Comparison of ENCODE assay signal across 17 cellular contexts in the genomic region with DNA sequence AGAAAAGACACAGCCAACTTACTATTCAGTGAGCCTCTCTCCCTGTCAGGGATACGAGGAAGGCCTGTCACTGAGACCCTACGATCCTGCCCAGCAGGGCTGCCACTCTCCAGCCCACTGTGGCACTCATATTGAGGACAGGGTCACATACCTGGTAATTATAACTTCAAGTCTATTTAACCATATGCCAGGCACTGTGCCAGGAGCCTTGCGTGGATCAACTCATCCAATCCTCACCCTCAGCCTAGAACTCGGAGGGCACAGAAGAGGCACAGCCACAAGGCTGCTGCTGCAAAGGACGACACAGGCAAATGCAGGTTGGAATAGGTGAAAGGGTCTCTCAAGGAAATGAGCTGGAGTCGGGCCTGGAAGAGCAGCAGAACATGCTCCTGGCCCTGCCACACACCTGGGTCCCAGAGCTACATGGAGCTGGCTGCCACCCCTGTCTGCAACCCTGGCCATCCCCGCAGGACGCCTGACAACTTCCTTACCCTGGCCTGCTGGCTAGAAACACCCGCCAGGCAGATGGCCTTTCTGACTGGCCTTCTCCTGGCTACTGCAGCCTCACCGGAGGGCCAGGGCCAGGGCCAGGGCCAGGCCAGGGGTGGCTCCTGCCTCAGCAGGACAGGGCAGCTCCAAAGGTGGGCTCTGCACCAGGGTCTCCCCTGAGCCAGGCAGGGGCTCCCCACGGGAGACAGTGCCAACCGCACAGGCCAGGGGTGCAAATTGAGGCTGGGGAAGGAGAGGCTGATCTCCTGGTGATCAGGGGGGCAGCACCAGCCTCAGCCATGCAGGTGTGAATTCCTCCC. TPM values are rescaled to one million over a fixed set of nuclear protein-coding genes. Genes with fewer than 3 reads are reported as not detected.
DNase-seq lines count a peak whose midpoint lies in the region; ATAC-seq and TF ChIP-seq lines count a peak whose summit lies in the region.
"Had no signal": no experiment of that assay in that cellular context is flagged by ENCODE, and none has a peak within 500 bp of the region (broad histone marks: within the 10 kb centered on the region; RNA-seq: fewer than 3 reads in every experiment).

No MANE protein-coding gene starts in this region.

- no peak overlapping the region for H3K27ac Mint-ChIP-seq in endodermal cell
- H3K27ac Mint-ChIP-seq: B cell; CD4-positive, alpha-beta T cell; HFFc6 had no signal

- H3K9me3 ChIP-seq in left ventricle myocardium inferior (replicated peaks) = no peaks in the 10 kb centered on the region
- no peaks in the 10 kb centered on the region for H3K9me3 ChIP-seq in endodermal cell (ENCODE audit: control insufficient read depth, low read length)
- H3K9me3 ChIP-seq: MG63 had no signal

- peak; percentile 29 for DNase-seq in left ventricle myocardium superior
- DNase-seq in left ventricle myocardium inferior = no peak
- DNase-seq in NCI-H1694 treated with DMSO at 0.1 percent for 48 hours (lab: John Stamatoyannopoulos, UW) = peak; percentile 39
- peak; percentile 51 for DNase-seq in endodermal cell
- DNase-seq in medulla oblongata (ENCODE audit: extremely low spot score) = no peak
- DNase-seq: CD4-positive, alpha-beta T cell; HFFc6; KG1; MG63; NCI-H1092 treated with DMSO at 0.1 percent for 48 hours; NCI-H526; T-helper 1 cell had no signal

- H3K4me1 ChIP-seq in left ventricle myocardium inferior (peaks cover 1% of the 10 kb centered on the region), endodermal cell (ENCODE audit: control insufficient read depth, insufficient read depth, low read length) (peaks cover 8% of the 10 kb centered on the region)

- H3K27ac ChIP-seq in left ventricle myocardium inferior (replicated peaks) (no peak overlapping the region), endodermal cell (ENCODE audit: low read depth, low read length) (no peak overlapping the region)
- H3K27ac ChIP-seq: HL-60, SK-N-MC had no signal

- H3K9me3 Mint-ChIP-seq in endodermal cell = no peaks in the 10 kb centered on the region
- H3K9me3 Mint-ChIP-seq: CD4-positive, alpha-beta T cell; HFFc6 had no signal

- H3K4me3 Mint-ChIP-seq in endodermal cell = no peak overlapping the region
- H3K4me3 Mint-ChIP-seq: B cell; CD4-positive, alpha-beta T cell had no signal

- peaks cover 54% of the 10 kb centered on the region for H3K27me3 ChIP-seq in left ventricle myocardium inferior (ENCODE audit: low read depth)
- H3K27me3 ChIP-seq in endodermal cell (ENCODE audit: control insufficient read depth, insufficient read depth, low read length, poor library complexity, severe bottlenecking) = no peaks in the 10 kb centered on the region
- H3K27me3 ChIP-seq: MG63 had no signal

- peaks cover 2% of the 10 kb centered on the region for H3K4me1 Mint-ChIP-seq in endodermal cell

- peaks cover 3% of the 10 kb centered on the region for H3K27me3 Mint-ChIP-seq in endodermal cell (ENCODE audit: insufficient read depth)
- H3K27me3 Mint-ChIP-seq: B cell; CD4-positive, alpha-beta T cell had no signal

- H3K36me3 ChIP-seq in left ventricle myocardium inferior (no peaks in the 10 kb centered on the region), endodermal cell (ENCODE audit: control insufficient read depth, insufficient read depth, low read length) (no peaks in the 10 kb centered on the region)
- H3K36me3 ChIP-seq: MG63 had no signal

- 89 to 100% methylated on average over 4 to 12 of the region's 12 CpGs for WGBS in endodermal cell (ENCODE audit: insufficient coverage in 1 of 2, insufficient read length in 1 of 2), 2 experiments

- H3K4me3 ChIP-seq in left ventricle myocardium inferior = no peak overlapping the region
- H3K4me3 ChIP-seq in endodermal cell (ENCODE audit: low read length) = no peak overlapping the region
- H3K4me3 ChIP-seq: MG63, SK-N-MC had no signal

- ATAC-seq in left ventricle myocardium superior = no peak
- ATAC-seq in HG02571 (IDR thresholded peaks at IDR 0.05; ENCODE audit: unreplicated experiment) = no peak
- no peak for ATAC-seq in GM21360 (IDR thresholded peaks at IDR 0.05; ENCODE audit: unreplicated experiment)

- no peak overlapping the region for H3K9ac ChIP-seq in endodermal cell (ENCODE audit: extremely low read depth, low read length, poor library complexity, severe bottlenecking)

- intact Hi-C loops in left ventricle myocardium superior (cut with micrococcal nuclease) = loop anchor here (5.0 kb wide), 1 partner anchor 286 kb away; no protein-coding TSS in a partner anchor
- intact Hi-C loops in left ventricle myocardium inferior (cut with micrococcal nuclease) = loop anchor here (5.0 kb wide), 1 partner anchor 291 kb away; no protein-coding TSS in a partner anchor

- TF ChIP-seq CTCF in left ventricle myocardium inferior (IDR thresholded peaks at IDR 0.05; ENCODE audit: borderline replicate concordance) (no peak), endodermal cell (conservative IDR thresholded peaks at IDR 0.05) (no peak)

- no peaks in the 10 kb centered on the region for H3K36me3 Mint-ChIP-seq in endodermal cell (ENCODE audit: low read depth)

RNA-seq across cellular contexts. Expression of a gene that starts 32.1 kb away (rescaled TPM):
- 6.8 TPM for total RNA-seq in left ventricle myocardium superior
- 7.8 TPM for total RNA-seq in left ventricle myocardium inferior
- total RNA-seq in endodermal cell = 10 to 100 TPM; 14.4 to 17.5 TPM
- 13.4 TPM for polyA plus RNA-seq in endodermal cell (2013, experiment 1 of 2)
- 12.5 TPM for polyA plus RNA-seq in endodermal cell (2013, experiment 2 of 2)

Comparison
In these comparisons a context has a peak if more than half of its experiments do, and no peak if none do; other contexts are left out.
1. DNase-seq: peak in left ventricle myocardium superior (single experiment), NCI-H1694 treated with DMSO at 0.1 percent for 48 hours (single experiment) and endodermal cell (single experiment); none in left ventricle myocardium inferior (single experiment) and medulla oblongata (single experiment).